7 cellular contexts compared by ENCODE assay signal in the genomic region with DNA sequence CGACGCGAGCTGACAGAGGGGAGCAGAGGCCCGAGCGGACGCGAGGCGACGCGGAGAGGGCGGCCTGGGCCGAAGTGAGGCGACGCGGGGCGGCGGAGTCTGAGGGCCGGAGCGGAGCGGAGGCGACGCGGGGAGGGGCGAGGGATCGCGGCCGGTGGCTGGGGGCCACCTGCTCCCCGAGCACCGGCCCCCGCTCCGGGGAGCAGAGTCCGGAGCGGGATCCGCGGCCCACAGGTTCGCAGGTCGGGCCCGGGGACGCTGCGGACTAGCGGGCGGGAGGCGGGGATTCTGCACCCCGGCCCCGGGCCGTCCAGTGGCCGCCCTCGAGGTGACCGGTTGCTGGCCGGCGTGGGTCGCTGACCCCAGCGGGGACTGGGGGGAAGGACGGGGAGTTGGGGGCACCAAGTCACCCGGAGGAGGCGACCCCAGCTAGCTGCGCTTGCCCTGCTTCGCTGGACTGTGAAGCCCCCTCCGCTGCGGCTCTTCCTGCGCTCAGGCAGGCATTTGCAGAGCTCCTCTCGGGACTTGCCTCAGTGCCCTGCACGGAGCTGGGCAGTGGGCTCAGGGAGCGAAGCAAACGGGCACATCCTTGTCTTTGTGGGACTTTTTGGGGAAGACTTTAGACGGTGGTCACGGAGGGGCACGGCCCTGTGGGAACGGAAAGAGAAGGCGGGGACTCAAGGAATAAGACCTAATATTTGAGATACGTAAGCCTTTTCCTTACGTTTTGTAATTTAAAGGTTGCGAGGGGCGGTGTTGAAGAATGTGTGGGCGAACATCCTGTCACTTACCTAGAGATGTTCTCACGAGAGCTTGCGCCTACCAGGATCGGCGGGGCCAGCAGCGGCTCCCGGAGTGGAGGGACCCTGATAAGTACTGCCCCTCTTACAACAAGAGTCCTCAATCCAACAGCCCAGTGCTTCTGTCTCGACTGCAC. TPM values are rescaled to one million over a fixed set of nuclear protein-coding genes. Genes with fewer than 3 reads are reported as not detected.
A peak's percentile ranks its signal among the peaks of the same experiment; 100 is the strongest.
DNase-seq lines count a peak whose midpoint lies in the region; ATAC-seq and TF ChIP-seq lines count a peak whose summit lies in the region.

No MANE protein-coding gene starts in this region.

- no peaks in the 10 kb centered on the region for H3K9me3 Mint-ChIP-seq in IgD-negative memory B cell

- DNase-seq in GM13976 (ENCODE audit: low spot score) = peak; percentile 56
- peak; percentile 65 to 71 for DNase-seq in cardiac fibroblast (ENCODE audit: low read depth in 2 of 2)
- peak; percentile 53 for DNase-seq in kidney glomerular epithelial cell (lab: John Stamatoyannopoulos, UW)
- peak; percentile 60 to 67 for DNase-seq in stimulated activated CD4-positive, alpha-beta T cell treated with anti-CD3 and anti-CD28 coated beads, Interleukin-2, amount 100 ng/mL, for 24 hours

- in situ Hi-C loops in GM13976 (cut with MboI; ENCODE audit: low sequenced_read_pairs, unreplicated experiment) = no loop called here

- no peak for ATAC-seq in GM21576 (IDR thresholded peaks at IDR 0.05; ENCODE audit: unreplicated experiment)

- peaks cover 48 to 57% (median 51%) of the 10 kb centered on the region in 3 donors for H3K4me1 Mint-ChIP-seq in IgD-negative memory B cell

- peak overlapping the region; percentile 93 to 97 (median 94) for H3K4me3 Mint-ChIP-seq in IgD-negative memory B cell

- H3K4me3 ChIP-seq in cardiac fibroblast (replicated peaks in 1 of 2; ENCODE audit: low read depth in 2 of 2, low read length in 2 of 2) = peak overlapping the region; percentile 81 to 83

- H3K36me3 Mint-ChIP-seq in IgD-negative memory B cell = peaks cover 2% of the 10 kb centered on the region

- peaks cover 13% of the 10 kb centered on the region for H3K27me3 Mint-ChIP-seq in IgD-negative memory B cell

- peak overlapping the region; percentile 46 to 87 (median 70) for H3K27ac Mint-ChIP-seq in IgD-negative memory B cell

- H3K27ac ChIP-seq in VCaP = peak overlapping the region; percentile 80

- TF ChIP-seq CTCF in GM13976 (IDR thresholded peaks at IDR 0.05; ENCODE audit: borderline replicate concordance, control extremely low read depth, extremely low read depth, insufficient read depth, missing control alignments) (no peak), VCaP (conservative IDR thresholded peaks at IDR 0.05) (no peak), cardiac fibroblast (IDR thresholded peaks at IDR 0.05; ENCODE audit: low read depth, low read length) (no peak)

RNA-seq across cellular contexts. Expression of gene HMCES, which starts 0.6 kb away (rescaled TPM):
- polyA plus RNA-seq in IgD-negative memory B cell = 40.1 TPM

RNA-seq across cellular contexts. Expression of gene COPG1, which starts 29.8 kb away (rescaled TPM):
- 52.9 TPM for polyA plus RNA-seq in IgD-negative memory B cell
